Comparison of ENCODE assay signal across 27 cellular contexts in the genomic region with DNA sequence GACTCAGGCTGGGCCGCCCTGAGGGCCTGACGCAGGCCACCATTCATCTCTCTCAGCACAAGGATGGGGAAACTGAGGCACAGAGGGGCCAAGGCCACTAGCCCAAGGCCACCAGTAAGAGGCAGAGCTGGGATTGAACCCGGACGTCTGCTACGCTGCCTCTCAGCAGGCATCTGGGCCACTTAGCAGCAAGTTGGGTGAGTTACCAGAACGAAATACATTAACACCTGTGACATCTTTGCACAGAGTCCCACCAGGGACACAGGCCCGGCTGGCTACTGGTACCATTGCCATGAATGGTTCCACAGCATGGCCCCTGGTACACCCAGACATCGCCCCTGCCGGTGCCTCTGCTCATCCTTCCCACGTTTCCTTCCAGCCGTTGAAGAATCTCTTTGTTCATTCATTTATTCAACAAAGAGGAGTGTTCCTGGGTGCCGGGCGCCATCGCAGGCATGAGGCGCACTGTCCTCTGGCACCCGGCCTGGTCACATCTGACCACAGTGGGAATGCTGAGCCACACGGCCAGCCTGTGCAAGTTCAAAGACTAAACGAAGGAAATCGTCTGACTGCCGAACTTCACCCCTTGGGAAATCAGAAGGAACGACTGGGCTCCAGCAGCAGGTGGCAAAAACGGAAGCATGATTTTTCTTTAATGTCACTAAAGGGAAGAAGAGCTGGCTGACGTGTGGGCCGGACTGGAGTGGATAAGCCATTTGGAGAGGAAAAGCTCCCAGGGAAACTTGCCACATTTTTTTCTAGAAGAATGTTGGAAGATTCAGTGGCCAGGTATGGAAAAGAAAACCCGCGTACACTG. TPM values are rescaled to one million over a fixed set of nuclear protein-coding genes. Genes with fewer than 3 reads are reported as not detected.
DNase-seq lines count a peak whose midpoint lies in the region; ATAC-seq and TF ChIP-seq lines count a peak whose summit lies in the region.
"Had no signal": no experiment of that assay in that cellular context is flagged by ENCODE, and none has a peak within 500 bp of the region (broad histone marks: within the 10 kb centered on the region; RNA-seq: fewer than 3 reads in every experiment).

No MANE protein-coding gene starts in this region.

- H3K27ac ChIP-seq in right atrium auricular region (no peak overlapping the region), neural progenitor cell (no peak overlapping the region), upper lobe of right lung (no peak overlapping the region)
- H3K27ac ChIP-seq: parathyroid adenoma, SJSA1, transverse colon had no signal

- no peak overlapping the region for H3K9ac ChIP-seq in neural progenitor cell
- H3K9ac ChIP-seq: parathyroid adenoma had no signal

- no peak overlapping the region for H3K4me2 ChIP-seq in neural progenitor cell

- no peaks in the 10 kb centered on the region for H3K27me3 ChIP-seq in right atrium auricular region
- no peaks in the 10 kb centered on the region for H3K27me3 ChIP-seq in neural progenitor cell
- H3K27me3 ChIP-seq in upper lobe of right lung: peaks cover 5% of the 10 kb centered on the region
- H3K27me3 ChIP-seq: SJSA1, transverse colon had no signal

- H3K79me2 ChIP-seq in neural progenitor cell (ENCODE audit: low read depth): no peaks in the 10 kb centered on the region
- H3K79me2 ChIP-seq: parathyroid adenoma had no signal

- H3K36me3 Mint-ChIP-seq in glutamatergic neuron (ENCODE audit: unreplicated experiment): no peaks in the 10 kb centered on the region
- H3K36me3 Mint-ChIP-seq in neural progenitor cell: no peaks in the 10 kb centered on the region
- H3K36me3 Mint-ChIP-seq: naive B cell had no signal

- TF ChIP-seq CTCF in right atrium auricular region (IDR thresholded peaks at IDR 0.05): no peak
- no peak for TF ChIP-seq CTCF in glutamatergic neuron (IDR thresholded peaks at IDR 0.05; ENCODE audit: partially characterized antibody, unreplicated experiment)
- TF ChIP-seq CTCF in neural progenitor cell (IDR thresholded peaks at IDR 0.05): no peak
- TF ChIP-seq CTCF in upper lobe of right lung (IDR thresholded peaks at IDR 0.05): no peak

- peaks cover 4% of the 10 kb centered on the region for H3F3A ChIP-seq in neural progenitor cell (ENCODE audit: low read depth)

- H3K4me3 Mint-ChIP-seq in glutamatergic neuron (ENCODE audit: unreplicated experiment) (no peak overlapping the region), neural progenitor cell (no peak overlapping the region)
- H3K4me3 Mint-ChIP-seq: activated CD4-positive, alpha-beta T cell treated with anti-CD3 and anti-CD28 coated beads, Interleukin-2, amount 10 ng/mL, durations not matched to agents 24 days and 14 days; activated naive CD4-positive, alpha-beta T cell treated with anti-CD3 and anti-CD28 coated beads for 36 hours; activated T-cell treated with anti-CD3 and anti-CD28 coated beads, Interleukin-2, amount 50 U/mL, for 72 hours; B cell; central memory CD8-positive, alpha-beta T cell; naive B cell had no signal

- no peak for ATAC-seq in Right ventricle myocardium inferior
- ATAC-seq in upper lobe of right lung: no peak
- ATAC-seq in GM19452 (IDR thresholded peaks at IDR 0.05; ENCODE audit: unreplicated experiment): no peak
- ATAC-seq: activated T-cell treated with anti-CD3 and anti-CD28 coated beads, Interleukin-2, amount 50 U/mL, for 72 hours; esophagus mucosa; stimulated activated naive CD8-positive, alpha-beta T cell treated with anti-CD3 and anti-CD28 coated beads, Interleukin-15, Interleukin-2, amounts not matched to agents 100 U/mL and 50 U/mL, for 24 hours had no signal

- no peaks in the 10 kb centered on the region for H3K4me1 ChIP-seq in right atrium auricular region
- no peaks in the 10 kb centered on the region for H3K4me1 ChIP-seq in neural progenitor cell
- H3K4me1 ChIP-seq in upper lobe of right lung: no peaks in the 10 kb centered on the region
- H3K4me1 ChIP-seq: parathyroid adenoma, SJSA1, transverse colon had no signal

- DNase-seq in Right ventricle myocardium inferior (ENCODE audit: missing footprints): peak; percentile 62
- no peak for DNase-seq in right atrium auricular region (ENCODE audit: low spot score)
- peak; percentile 13 for DNase-seq in glutamatergic neuron
- no peak for DNase-seq in neural progenitor cell (ENCODE audit: low spot score)
- peak; percentile 51 for DNase-seq in upper lobe of right lung
- no peak for DNase-seq in NCI-H128 (lab: John Stamatoyannopoulos, UW; ENCODE audit: unreplicated experiment)
- DNase-seq in SKM-1 (lab: John Stamatoyannopoulos, UW; ENCODE audit: unreplicated experiment): no peak
- DNase-seq: activated CD4-positive, alpha-beta T cell treated with anti-CD3 and anti-CD28 coated beads, Interleukin-2, amount 10 ng/mL, durations not matched to agents 24 days and 14 days; activated naive CD4-positive, alpha-beta T cell treated with anti-CD3 and anti-CD28 coated beads for 36 hours; activated T-cell treated with anti-CD3 and anti-CD28 coated beads, Interleukin-2, amount 50 U/mL, for 72 hours; amniotic stem cell; effector CD8-positive, alpha-beta T cell; foreskin melanocyte; naive B cell; NCI-H2029 treated with DMSO at 0.1 percent for 48 hours; NCI-H446; small intestine; stimulated activated CD4-positive, alpha-beta T cell treated with anti-CD3 and anti-CD28 coated beads, Interleukin-4, amount 100 ng/mL, for 24 hours; stimulated activated naive CD8-positive, alpha-beta T cell treated with anti-CD3 and anti-CD28 coated beads, Interleukin-15, Interleukin-2, amounts not matched to agents 100 U/mL and 50 U/mL, for 24 hours; T-helper 2 cell; transverse colon had no signal

- H3K4me1 Mint-ChIP-seq in glutamatergic neuron (ENCODE audit: low read depth, unreplicated experiment) (peaks cover 5% of the 10 kb centered on the region), neural progenitor cell (peaks cover 11% of the 10 kb centered on the region)
- H3K4me1 Mint-ChIP-seq: activated CD4-positive, alpha-beta T cell treated with anti-CD3 and anti-CD28 coated beads, Interleukin-2, amount 10 ng/mL, durations not matched to agents 24 days and 14 days; B cell; central memory CD8-positive, alpha-beta T cell had no signal

- intact Hi-C loops in Right ventricle myocardium inferior (cut with DNase I): no loop called here
- intact Hi-C loops in upper lobe of right lung (cut with DNase I): no loop called here

- H3K27me3 Mint-ChIP-seq in glutamatergic neuron (ENCODE audit: unreplicated experiment): no peaks in the 10 kb centered on the region
- H3K27me3 Mint-ChIP-seq in neural progenitor cell (ENCODE audit: insufficient read depth, low read depth): peaks cover 4% of the 10 kb centered on the region
- H3K27me3 Mint-ChIP-seq: activated CD4-positive, alpha-beta T cell treated with anti-CD3 and anti-CD28 coated beads, Interleukin-2, amount 10 ng/mL, durations not matched to agents 24 days and 14 days; central memory CD8-positive, alpha-beta T cell had no signal

- H3K27ac Mint-ChIP-seq in glutamatergic neuron (ENCODE audit: unreplicated experiment): no peak overlapping the region
- peak overlapping the region; percentile 43 for H3K27ac Mint-ChIP-seq in neural progenitor cell
- H3K27ac Mint-ChIP-seq: activated CD4-positive, alpha-beta T cell treated with anti-CD3 and anti-CD28 coated beads, Interleukin-2, amount 10 ng/mL, durations not matched to agents 24 days and 14 days; activated naive CD4-positive, alpha-beta T cell treated with anti-CD3 and anti-CD28 coated beads for 36 hours; activated T-cell treated with anti-CD3 and anti-CD28 coated beads, Interleukin-2, amount 50 U/mL, for 72 hours; B cell had no signal

- H2AFZ ChIP-seq in neural progenitor cell (replicated peaks): no peak overlapping the region
- H2AFZ ChIP-seq: parathyroid adenoma had no signal

- no peaks in the 10 kb centered on the region for H4K20me1 ChIP-seq in neural progenitor cell (ENCODE audit: low read depth)

- H3K9me3 ChIP-seq in right atrium auricular region (no peaks in the 10 kb centered on the region), neural progenitor cell (ENCODE audit: low read depth) (no peaks in the 10 kb centered on the region), upper lobe of right lung (no peaks in the 10 kb centered on the region)
- H3K9me3 ChIP-seq: SJSA1, transverse colon had no signal

- H3K9me3 Mint-ChIP-seq in glutamatergic neuron (ENCODE audit: unreplicated experiment) (no peaks in the 10 kb centered on the region), neural progenitor cell (no peaks in the 10 kb centered on the region)
- H3K9me3 Mint-ChIP-seq: activated CD4-positive, alpha-beta T cell treated with anti-CD3 and anti-CD28 coated beads, Interleukin-2, amount 10 ng/mL, durations not matched to agents 24 days and 14 days; activated naive CD4-positive, alpha-beta T cell treated with anti-CD3 and anti-CD28 coated beads for 36 hours; activated T-cell treated with anti-CD3 and anti-CD28 coated beads, Interleukin-2, amount 50 U/mL, for 72 hours; central memory CD8-positive, alpha-beta T cell had no signal

- no peak overlapping the region for H3K4me3 ChIP-seq in right atrium auricular region
- H3K4me3 ChIP-seq in neural progenitor cell: no peak overlapping the region
- H3K4me3 ChIP-seq in upper lobe of right lung: no peak overlapping the region
- H3K4me3 ChIP-seq: SJSA1, transverse colon had no signal

- no peaks in the 10 kb centered on the region for H3K36me3 ChIP-seq in right atrium auricular region
- H3K36me3 ChIP-seq in neural progenitor cell: no peaks in the 10 kb centered on the region
- no peaks in the 10 kb centered on the region for H3K36me3 ChIP-seq in upper lobe of right lung
- H3K36me3 ChIP-seq: SJSA1, transverse colon had no signal

RNA-seq across cellular contexts. Expression of gene ZNF469, which starts 7.3 kb away (rescaled TPM):
- total RNA-seq in Right ventricle myocardium inferior: 0.92 TPM
- total RNA-seq in right atrium auricular region: under 1 TPM; 0.56 to 0.83 TPM
- total RNA-seq in glutamatergic neuron (ENCODE audit: unreplicated experiment): 0.56 TPM
- total RNA-seq in neural progenitor cell (ENCODE audit: low replicate concordance): 0.02 and 0.03 TPM in 2 replicates
- 2.1 TPM for total RNA-seq in upper lobe of right lung

Comparison
In these comparisons a context has a peak if more than half of its experiments do, and no peak if none do; other contexts are left out.
1. DNase-seq: peak in Right ventricle myocardium inferior (single experiment), glutamatergic neuron (single experiment) and upper lobe of right lung (single experiment); none in right atrium auricular region (single experiment), neural progenitor cell (single experiment), NCI-H128 (single experiment) and SKM-1 (single experiment).